In the genomic region with DNA sequence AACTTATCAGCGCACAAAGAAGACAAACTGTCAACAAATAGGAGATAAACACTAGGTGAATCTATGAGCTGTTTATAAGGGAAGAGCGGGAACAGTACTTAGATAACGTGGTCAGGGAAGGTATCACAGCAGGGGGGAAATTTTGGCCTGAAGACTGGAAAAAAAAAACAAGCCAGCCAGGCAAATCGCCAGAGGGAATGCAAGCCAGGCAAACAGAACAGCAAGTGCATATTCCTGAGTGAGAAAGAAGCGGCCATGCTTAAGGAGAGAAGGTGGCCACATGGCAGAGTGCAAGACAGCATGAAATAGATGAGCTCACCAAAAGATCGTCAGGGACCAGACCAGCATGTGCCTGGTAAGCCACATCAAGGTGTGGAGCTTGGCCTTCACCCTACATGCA, we compare ENCODE assay signal across 16 cellular contexts.
"Had no signal": no experiment of that assay in that cellular context is flagged by ENCODE, and none has a peak within 500 bp of the region (broad histone marks: within the 10 kb centered on the region; RNA-seq: fewer than 3 reads in every experiment).

No MANE protein-coding gene starts in this region.

- DNase-seq: effector memory CD8-positive, alpha-beta T cell; gastrocnemius medialis; heart right ventricle; hypothalamus; kidney glomerular epithelial cell; naive thymus-derived CD8-positive, alpha-beta T cell; posterior cingulate gyrus; sigmoid colon; stimulated activated CD4-positive, alpha-beta T cell treated with anti-CD3 and anti-CD28 coated beads, Interleukin-2, amount 100 ng/mL, for 24 hours; stimulated activated CD4-positive, alpha-beta T cell treated with anti-CD3 and anti-CD28 coated beads, Interleukin-4, amount 100 ng/mL, for 4 hours; stimulated activated naive B cell treated with anti-CD40 and anti-IgM and Interleukin-4, amounts not matched to agents 10 μg/mL and 1 μg/mL and 100 μg/mL, for 72 hours; stimulated activated naive CD8-positive, alpha-beta T cell treated with anti-CD3 and anti-CD28 coated beads, Interleukin-15, amount 100 ng/mL, for 72 hours; testis; transverse colon had no signal

- ATAC-seq: effector memory CD8-positive, alpha-beta T cell; gastrocnemius medialis; heart right ventricle; naive thymus-derived CD8-positive, alpha-beta T cell; stimulated activated naive B cell treated with anti-CD40 and anti-IgM and Interleukin-4, amounts not matched to agents 10 μg/mL and 1 μg/mL and 100 μg/mL, for 72 hours; stimulated activated naive CD8-positive, alpha-beta T cell treated with anti-CD3 and anti-CD28 coated beads, Interleukin-15, amount 100 ng/mL, for 72 hours had no signal

- H3K4me3 ChIP-seq: esophagus muscularis mucosa, gastrocnemius medialis, heart right ventricle, sigmoid colon, skin epidermis, testis, transverse colon had no signal
